13 cellular contexts compared by ENCODE assay signal in the genomic region with DNA sequence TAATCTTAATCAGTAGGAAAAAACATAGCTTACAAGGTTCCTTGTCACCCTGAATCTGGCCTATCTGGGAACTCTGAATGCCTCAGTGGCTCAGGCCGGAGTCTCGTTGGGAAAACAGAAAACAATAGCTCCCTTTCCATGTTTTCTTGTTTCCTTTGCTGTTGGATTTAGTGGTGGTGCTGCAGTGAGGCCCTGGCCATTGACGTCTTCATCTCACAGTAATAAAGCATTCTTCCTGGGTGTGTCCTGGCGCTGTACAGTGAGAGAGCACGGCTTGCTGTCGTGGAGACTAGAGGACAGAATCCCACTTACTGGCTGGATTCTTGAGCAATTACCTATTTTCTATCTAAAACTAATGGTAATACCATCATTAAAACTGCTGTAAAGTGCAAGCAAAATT. TPM values are rescaled to one million over a fixed set of nuclear protein-coding genes. Genes with fewer than 3 reads are reported as not detected.
DNase-seq lines count a peak whose midpoint lies in the region; ATAC-seq and TF ChIP-seq lines count a peak whose summit lies in the region.
"Had no signal": no experiment of that assay in that cellular context is flagged by ENCODE, and none has a peak within 500 bp of the region (broad histone marks: within the 10 kb centered on the region; RNA-seq: fewer than 3 reads in every experiment).

No MANE protein-coding gene starts in this region.

- no peaks in the 10 kb centered on the region for H3K9me3 ChIP-seq in CD8-positive, alpha-beta T cell (ENCODE audit: low read length)
- no peaks in the 10 kb centered on the region for H3K9me3 ChIP-seq in mucosa of descending colon
- H3K9me3 ChIP-seq: Caco-2, SK-N-SH, suprapubic skin had no signal

- peaks cover 14% of the 10 kb centered on the region for H3K36me3 ChIP-seq in CD8-positive, alpha-beta T cell (ENCODE audit: insufficient read depth, low read length)
- no peaks in the 10 kb centered on the region for H3K36me3 ChIP-seq in mucosa of descending colon (ENCODE audit: low read depth)

- H3K4me3 Mint-ChIP-seq in CD8-positive, alpha-beta T cell = peak overlapping the region; percentile 78
- no peak overlapping the region for H3K4me3 Mint-ChIP-seq in HFFc6

- DNase-seq in CD8-positive, alpha-beta T cell = peak in 1 of 7 experiments; percentile 52
- DNase-seq in HEK293T (ENCODE audit: extremely low spot score) = no peak
- DNase-seq in activated naive CD4-positive, alpha-beta T cell treated with anti-CD3 and anti-CD28 coated beads, Interleukin-2, amount 50 U/mL, for 72 hours (ENCODE audit: low spot score in 2 of 2) = no peak
- DNase-seq in mucosa of descending colon = peak in 1 of 3 donors; percentile 50
- no peak for DNase-seq in HFFc6
- no peak for DNase-seq in cerebellar nuclear complex (lab: John Stamatoyannopoulos, UW)
- no peak for DNase-seq in GM10266 (ENCODE audit: extremely low spot score)
- DNase-seq: NCI-H526 treated with DMSO at 0.1 percent for 48 hours, SK-N-SH had no signal

- TF ChIP-seq CTCF in CD8-positive, alpha-beta T cell (IDR thresholded peaks at IDR 0.05) = no peak
- TF ChIP-seq CTCF in mucosa of descending colon (IDR thresholded peaks at IDR 0.05) = no peak
- no peak for TF ChIP-seq CTCF in HFFc6 (IDR thresholded peaks at IDR 0.05)
- TF ChIP-seq CTCF in GM10266 (IDR thresholded peaks at IDR 0.05; ENCODE audit: control insufficient read depth, insufficient read depth, low read depth, missing control alignments) = no peak

- H3K4me1 Mint-ChIP-seq in CD8-positive, alpha-beta T cell (ENCODE audit: low read depth) = peaks cover 44% of the 10 kb centered on the region
- peaks cover 6% of the 10 kb centered on the region; the same call in 1 of the 2 replicates for H3K4me1 Mint-ChIP-seq in HFFc6 (ENCODE audit: low read depth)

- H3K4me1 ChIP-seq in CD8-positive, alpha-beta T cell (ENCODE audit: insufficient read depth, low read length) = peaks cover 39% of the 10 kb centered on the region
- peaks cover 19% of the 10 kb centered on the region for H3K4me1 ChIP-seq in mucosa of descending colon (ENCODE audit: low read depth)

- intact Hi-C loops in CD8-positive, alpha-beta T cell (cut with DNase I, micrococcal nuclease) = loop anchor here (1.0 to 10.0 kb wide), 8 partner anchors 18 to 603 kb away; partner anchors contain the start of genes DNAJB12 (in 1 of the 2) and MCU (in 1 of the 2)
- intact Hi-C loops in mucosa of descending colon (cut with DNase I, micrococcal nuclease) = no loop called here

- no peaks in the 10 kb centered on the region for H3K9me3 Mint-ChIP-seq in CD8-positive, alpha-beta T cell
- no peaks in the 10 kb centered on the region for H3K9me3 Mint-ChIP-seq in activated naive CD4-positive, alpha-beta T cell treated with anti-CD3 and anti-CD28 coated beads, Interleukin-2, amount 50 U/mL, for 72 hours
- no peaks in the 10 kb centered on the region for H3K9me3 Mint-ChIP-seq in HFFc6
- H3K9me3 Mint-ChIP-seq: GM23338 had no signal

- POLR2A ChIA-PET in CD8-positive, alpha-beta T cell (lab: Charles Lee) = interaction anchor here (0.6 to 3.5 kb wide), 12 partner anchors 7 to 1006 kb away, joined by 3 to 25 read pairs (median 4); no protein-coding TSS in a partner anchor
- POLR2A ChIA-PET in HEK293T (lab: Yijun Ruan, JAX) = interaction anchor here (0.8 to 1.2 kb wide), 3 partner anchors 10 to 184 kb away, joined by 3 read pairs; no protein-coding TSS in a partner anchor

- peak overlapping the region; percentile 98 for H3K27ac ChIP-seq in CD8-positive, alpha-beta T cell (ENCODE audit: low read depth, low read length)
- H3K27ac ChIP-seq: suprapubic skin had no signal

- H3K27me3 Mint-ChIP-seq in CD8-positive, alpha-beta T cell (ENCODE audit: low read depth) = no peaks in the 10 kb centered on the region
- H3K27me3 Mint-ChIP-seq in HFFc6 (ENCODE audit: insufficient read depth) = peaks cover 23% of the 10 kb centered on the region

- no peak for ATAC-seq in CD8-positive, alpha-beta T cell
- ATAC-seq in activated naive CD4-positive, alpha-beta T cell treated with anti-CD3 and anti-CD28 coated beads, Interleukin-2, amount 50 U/mL, for 72 hours = no peak
- ATAC-seq in mucosa of descending colon = peak; percentile 74

- peak overlapping the region; percentile 98 for H3K4me3 ChIP-seq in CD8-positive, alpha-beta T cell (ENCODE audit: low read depth, low read length)
- no peak overlapping the region for H3K4me3 ChIP-seq in mucosa of descending colon

- H3K27me3 ChIP-seq in CD8-positive, alpha-beta T cell (ENCODE audit: insufficient read depth, low read length) = no peaks in the 10 kb centered on the region

- peak overlapping the region; percentile 99 for H3K27ac Mint-ChIP-seq in CD8-positive, alpha-beta T cell
- H3K27ac Mint-ChIP-seq in activated naive CD4-positive, alpha-beta T cell treated with anti-CD3 and anti-CD28 coated beads, Interleukin-2, amount 50 U/mL, for 72 hours = peak overlapping the region; percentile 81 to 94
- no peak overlapping the region for H3K27ac Mint-ChIP-seq in HFFc6
- H3K27ac Mint-ChIP-seq: GM23338 had no signal

- H3K36me3 Mint-ChIP-seq in CD8-positive, alpha-beta T cell = peaks cover 46% of the 10 kb centered on the region
- H3K36me3 Mint-ChIP-seq in activated naive CD4-positive, alpha-beta T cell treated with anti-CD3 and anti-CD28 coated beads, Interleukin-2, amount 50 U/mL, for 72 hours = peaks cover 24 to 35% of the 10 kb centered on the region in 2 donors
- H3K36me3 Mint-ChIP-seq in HFFc6 (ENCODE audit: low read depth) = peaks cover 3% of the 10 kb centered on the region; the same call in 1 of the 2 replicates

- CTCF ChIA-PET in CD8-positive, alpha-beta T cell (lab: Charles Lee) = interaction anchor here (0.6 to 4.8 kb wide), 8 partner anchors 11 to 248 kb away, joined by 3 to 24 read pairs (median 4); no protein-coding TSS in a partner anchor
- CTCF ChIA-PET in HEK293T (lab: Yijun Ruan, JAX) = interaction anchor here (0.7 to 1.3 kb wide), 3 partner anchors 26 to 241 kb away, joined by 3 to 4 read pairs (median 3); no protein-coding TSS in a partner anchor

TF ChIP-seq in HEK293T, 16 proteins besides CTCF, POLR2A, EP300 and RAD21:
- TF ChIP-seq FOXA1 (IDR thresholded peaks at IDR 0.05) (no peak), PKNOX1 (IDR thresholded peaks at IDR 0.05) (peak; percentile 62)
TF ChIP-seq in HEK293T: peak in this region for 1.

RNA-seq across cellular contexts. Expression of gene SPOCK2, which starts 1.3 kb away (rescaled TPM):
- total RNA-seq in CD8-positive, alpha-beta T cell = 100 to 1,000 TPM; 909 to 922 TPM
- 100 to 1,000 TPM; 170 to 209 TPM for total RNA-seq in activated naive CD4-positive, alpha-beta T cell treated with anti-CD3 and anti-CD28 coated beads, Interleukin-2, amount 50 U/mL, for 72 hours
- total RNA-seq in mucosa of descending colon = 10 to 100 TPM in 1 of 3 donors, 1 to 10 TPM in 2; 3.1 to 12.3 (median 7.4) TPM
- total RNA-seq in HFFc6 (2021; fragmentation: NEBNext Ultra II Directional; extraction: Animal tissue kit (Norgen Biotek cat#: 25700)) = not detected
- total RNA-seq: M059J had no signal

Comparison
In these comparisons a context has a peak if more than half of its experiments do, and no peak if none do; other contexts are left out.
1. RNA of gene SPOCK2, which starts 1.3 kb away (total RNA-seq): 909 to 922 TPM in CD8-positive, alpha-beta T cell and 170 to 209 TPM in activated naive CD4-positive, alpha-beta T cell treated with anti-CD3 and anti-CD28 coated beads, Interleukin-2, amount 50 U/mL, for 72 hours; 3.1 to 12.3 TPM in mucosa of descending colon and not detected in HFFc6; every median in the first group is over 10 times any median in the second.
2. intact Hi-C loops: an anchor here in CD8-positive, alpha-beta T cell (1.0 to 10.0 kb wide); none called in mucosa of descending colon.